Comparison of ENCODE assay signal across 1 cellular context in the genomic region with DNA sequence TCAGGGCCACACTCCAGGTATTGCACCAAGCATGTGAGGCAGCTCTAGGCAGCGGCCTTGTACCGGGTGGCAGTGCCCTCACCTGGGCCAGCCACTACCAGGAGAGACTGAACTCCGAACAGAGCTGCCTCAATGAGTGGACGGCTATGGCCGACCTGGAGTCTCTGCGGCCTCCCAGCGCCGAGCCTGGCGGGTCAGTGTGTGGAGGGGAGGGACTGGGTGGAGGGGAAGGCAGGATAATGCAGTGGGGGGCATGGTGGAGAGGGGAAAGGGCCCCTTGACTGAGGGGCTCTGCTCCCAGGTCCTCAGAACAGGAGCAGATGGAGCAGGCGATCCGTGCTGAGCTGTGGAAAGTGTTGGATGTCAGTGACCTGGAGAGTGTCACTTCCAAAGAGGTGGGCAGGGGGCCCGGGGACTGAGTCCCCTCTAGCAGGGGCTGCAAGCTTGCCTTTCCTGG.
TF ChIP-seq lines count a peak whose summit lies in the region.

No MANE protein-coding gene starts in this region.

TF ChIP-seq in H1, 55 proteins besides CTCF, POLR2A, EP300 and RAD21:
- TF ChIP-seq FOSL1 (IDR thresholded peaks at IDR 0.05; ENCODE audit: insufficient read depth, low read depth, low read length) (no peak), KDM1A (IDR thresholded peaks at IDR 0.05; ENCODE audit: borderline replicate concordance, low read length) (no peak), POU5F1 (IDR thresholded peaks at IDR 0.05; ENCODE audit: low read depth, low read length) (no peak), TEAD4 (IDR thresholded peaks at IDR 0.05; ENCODE audit: low read depth, low read length) (no peak), JUN (IDR thresholded peaks at IDR 0.05; ENCODE audit: low read depth, low read length) (no peak), SP2 (IDR thresholded peaks at IDR 0.05; ENCODE audit: low read length) (no peak), CHD2 (IDR thresholded peaks at IDR 0.05; ENCODE audit: low read length) (no peak), NRF1 (IDR thresholded peaks at IDR 0.05; ENCODE audit: low read depth, low read length) (no peak), CBX8 (IDR thresholded peaks at IDR 0.05; ENCODE audit: borderline replicate concordance, low read depth, low read length) (no peak), SIN3A (conservative IDR thresholded peaks at IDR 0.05 in 1 of 2, IDR thresholded peaks at IDR 0.05 in 1 of 2; ENCODE audit: low read depth in 1 of 2, low read length in 2 of 2) (no peak), NANOG (IDR thresholded peaks at IDR 0.05; ENCODE audit: insufficient read depth, low read depth, low read length, poor library complexity, severe bottlenecking) (no peak), GABPA (IDR thresholded peaks at IDR 0.05; ENCODE audit: borderline replicate concordance, insufficient read depth, low read length) (no peak), EGR1 (IDR thresholded peaks at IDR 0.05; ENCODE audit: borderline replicate concordance, low read depth, low read length) (no peak), JUND (IDR thresholded peaks at IDR 0.05; ENCODE audit: low read length) (no peak)
- TF ChIP-seq, protein P1, sequence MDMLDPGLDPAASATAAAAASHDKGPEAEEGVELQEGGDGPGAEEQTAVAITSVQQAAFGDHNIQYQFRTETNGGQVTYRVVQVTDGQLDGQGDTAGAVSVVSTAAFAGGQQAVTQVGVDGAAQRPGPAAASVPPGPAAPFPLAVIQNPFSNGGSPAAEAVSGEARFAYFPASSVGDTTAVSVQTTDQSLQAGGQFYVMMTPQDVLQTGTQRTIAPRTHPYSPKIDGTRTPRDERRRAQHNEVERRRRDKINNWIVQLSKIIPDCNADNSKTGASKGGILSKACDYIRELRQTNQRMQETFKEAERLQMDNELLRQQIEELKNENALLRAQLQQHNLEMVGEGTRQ (IDR thresholded peaks at IDR 0.05; ENCODE audit: low read length): no peak
TF ChIP-seq in H1: peak in this region for 0.
